ENCODE assay signal across 8 cellular contexts in the genomic region with DNA sequence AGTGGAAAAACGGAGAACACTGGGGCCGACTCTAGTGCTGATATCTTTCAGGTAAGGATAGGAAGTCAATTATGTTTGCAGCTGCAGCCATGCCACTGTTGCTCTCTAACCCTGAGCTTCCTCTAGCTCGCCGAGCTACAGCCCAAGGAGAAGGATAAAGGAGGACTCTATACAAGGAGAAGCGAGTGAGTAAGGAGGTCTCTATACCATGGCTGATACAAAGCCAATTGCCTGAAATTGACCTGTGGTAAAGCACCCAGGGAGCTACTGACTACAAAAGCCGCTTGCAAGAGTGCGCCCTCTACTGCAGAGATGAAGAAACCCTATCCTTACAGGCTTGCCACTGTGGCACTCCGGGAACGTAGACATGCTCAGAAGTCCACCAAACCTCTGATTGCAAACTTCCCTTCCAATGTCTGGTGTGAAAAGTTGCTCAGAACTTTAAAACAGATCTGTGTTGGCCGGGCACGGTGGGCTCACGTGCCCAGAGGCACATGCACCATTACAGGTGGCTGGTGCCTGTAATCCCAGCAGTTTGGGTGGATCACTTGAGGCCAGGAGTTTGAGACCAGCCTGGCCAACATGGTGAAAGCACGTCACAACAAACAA. TPM values are rescaled to one million over a fixed set of nuclear protein-coding genes. Genes with fewer than 3 reads are reported as not detected.
DNase-seq lines count a peak whose midpoint lies in the region; ATAC-seq and TF ChIP-seq lines count a peak whose summit lies in the region.

No MANE protein-coding gene starts in this region.

- TF ChIP-seq POLR2A in spleen (IDR thresholded peaks at IDR 0.05), result no peak

- ATAC-seq in activated naive CD4-positive, alpha-beta T cell treated with anti-CD3 and anti-CD28 coated beads, Interleukin-2, amount 50 U/mL, for 72 hours, result peak; percentile 96 to 98
- ATAC-seq in GM19455 (IDR thresholded peaks at IDR 0.05; ENCODE audit: unreplicated experiment) (no peak), GM19463 (IDR thresholded peaks at IDR 0.05; ENCODE audit: unreplicated experiment) (no peak)

- peak overlapping the region in 1 of 2 donors; percentile 21 for H3K27ac Mint-ChIP-seq in activated naive CD4-positive, alpha-beta T cell treated with anti-CD3 and anti-CD28 coated beads, Interleukin-2, amount 50 U/mL, for 72 hours

- DNase-seq in GM06990 (ENCODE audit: extremely low read depth, insufficient read length) (no peak), LNCaP clone FGC (ENCODE audit: low read depth) (peak; percentile 10), RWPE1 (ENCODE audit: low spot score) (peak; percentile 67), left ventricle myocardium inferior (no peak), spleen (no peak)
- peak in 1 of 2 donors; percentile 57 for DNase-seq in activated naive CD4-positive, alpha-beta T cell treated with anti-CD3 and anti-CD28 coated beads, Interleukin-2, amount 50 U/mL, for 72 hours (ENCODE audit: low spot score in 2 of 2)

- no peaks in the 10 kb centered on the region for H3K36me3 Mint-ChIP-seq in activated naive CD4-positive, alpha-beta T cell treated with anti-CD3 and anti-CD28 coated beads, Interleukin-2, amount 50 U/mL, for 72 hours

- WGBS in spleen, 5 donors, result 13 to 21% (median 15%) methylated on average over 13 of the region's 13 CpGs

- H3K4me3 ChIP-seq in GM06990 (replicated peaks; ENCODE audit: low read depth, low read length) (no peak overlapping the region), LNCaP clone FGC (ENCODE audit: low read depth, low read length) (no peak overlapping the region), left ventricle myocardium inferior (no peak overlapping the region), spleen (no peak overlapping the region)

- CTCF ChIA-PET in RWPE1 (lab: Yijun Ruan, JAX), result interaction anchor here (0.5 to 1.8 kb wide), 14 partner anchors 9 to 104 kb away, joined by 3 to 9 read pairs (median 4); no protein-coding TSS in a partner anchor

- intact Hi-C loops in left ventricle myocardium inferior (cut with micrococcal nuclease), result no loop called here
- intact Hi-C loops in spleen (cut with DNase I; ENCODE audit: low total_unique reads), result no loop called here

- TF ChIP-seq CTCF in GM06990 (IDR thresholded peaks at IDR 0.05; ENCODE audit: insufficient read depth, low read length, poor library complexity, severe bottlenecking), result peak; percentile 90
- TF ChIP-seq CTCF in LNCaP clone FGC (IDR thresholded peaks at IDR 0.05; ENCODE audit: control insufficient read depth, extremely low read depth, insufficient read depth), result peak; percentile 69
- peak; percentile 73 for TF ChIP-seq CTCF in RWPE1 (conservative IDR thresholded peaks at IDR 0.05; ENCODE audit: low read depth)
- TF ChIP-seq CTCF in left ventricle myocardium inferior (IDR thresholded peaks at IDR 0.05; ENCODE audit: borderline replicate concordance), result peak; percentile 76
- peak; percentile 40 to 81 (median 72) for TF ChIP-seq CTCF in spleen (IDR thresholded peaks at IDR 0.05 in 8 of 11, conservative IDR thresholded peaks at IDR 0.05 in 3 of 11)

- H3K36me3 ChIP-seq in GM06990 (ENCODE audit: control insufficient read depth, insufficient read depth, low read length), result no peaks in the 10 kb centered on the region
- H3K36me3 ChIP-seq in left ventricle myocardium inferior, result no peaks in the 10 kb centered on the region
- H3K36me3 ChIP-seq in spleen, result no peaks in the 10 kb centered on the region

- no peak overlapping the region for H3K27ac ChIP-seq in RWPE1
- H3K27ac ChIP-seq in left ventricle myocardium inferior (replicated peaks), result no peak overlapping the region
- no peak overlapping the region for H3K27ac ChIP-seq in spleen

- no peaks in the 10 kb centered on the region for H3K9me3 Mint-ChIP-seq in activated naive CD4-positive, alpha-beta T cell treated with anti-CD3 and anti-CD28 coated beads, Interleukin-2, amount 50 U/mL, for 72 hours

- POLR2A ChIA-PET in RWPE1 (lab: Yijun Ruan, JAX; ENCODE audit: low non-redundant PET), result no interaction called here

- H3K9me3 ChIP-seq in left ventricle myocardium inferior (replicated peaks) (no peaks in the 10 kb centered on the region), spleen (no peaks in the 10 kb centered on the region)

- H3K4me1 ChIP-seq in left ventricle myocardium inferior, result peaks cover 5% of the 10 kb centered on the region
- peaks cover 0 to 11% (median 6%) of the 10 kb centered on the region in 6 donors for H3K4me1 ChIP-seq in spleen

- no peaks in the 10 kb centered on the region for H3K27me3 ChIP-seq in GM06990 (replicated peaks; ENCODE audit: control insufficient read depth, insufficient read depth, low read length)
- peaks cover 25% of the 10 kb centered on the region for H3K27me3 ChIP-seq in left ventricle myocardium inferior (ENCODE audit: low read depth)
- peaks cover 0 to 11% (median 0%) of the 10 kb centered on the region in 7 donors for H3K27me3 ChIP-seq in spleen (replicated peaks in 1 of 7)

RNA-seq across cellular contexts. Expression of a gene that starts 10.8 kb away (rescaled TPM):
- total RNA-seq in activated naive CD4-positive, alpha-beta T cell treated with anti-CD3 and anti-CD28 coated beads, Interleukin-2, amount 50 U/mL, for 72 hours, result 1 to 10 TPM; 1.8 to 3.6 TPM
- total RNA-seq in left ventricle myocardium inferior, result 6.0 TPM
- total RNA-seq in spleen, result 10 to 100 TPM; 18.9 to 28.9 (median 24.6) TPM
- polyA plus RNA-seq in spleen, result 1 to 10 TPM; 2.1 to 4.8 (median 2.3) TPM

RNA-seq across cellular contexts. Expression of a gene that starts 45.3 kb away (rescaled TPM):
- 10 to 100 TPM; 13.9 to 29.5 TPM for total RNA-seq in activated naive CD4-positive, alpha-beta T cell treated with anti-CD3 and anti-CD28 coated beads, Interleukin-2, amount 50 U/mL, for 72 hours
- total RNA-seq in left ventricle myocardium inferior (5.1 TPM), spleen (10 to 100 TPM; 25.9 to 48.7 (median 39.9) TPM)
- 10 to 100 TPM in 1 of 3 donors, 1 to 10 TPM in 2; 4.7 to 17.1 (median 6.3) TPM for polyA plus RNA-seq in spleen

RNA-seq across cellular contexts. Expression of a gene that starts 46.7 kb away (rescaled TPM):
- under 1 TPM; 0.34 to 0.53 TPM for total RNA-seq in activated naive CD4-positive, alpha-beta T cell treated with anti-CD3 and anti-CD28 coated beads, Interleukin-2, amount 50 U/mL, for 72 hours
- total RNA-seq in left ventricle myocardium inferior, result 40.4 TPM
- total RNA-seq in spleen, result 1 to 10 TPM in 4 of 7 donors, under 1 TPM in 3; 0.84 to 4.0 (median 1.7) TPM
- 1 to 10 TPM; 1.2 to 1.8 (median 1.4) TPM for polyA plus RNA-seq in spleen

RNA-seq across cellular contexts. Expression of a gene that starts 51.8 kb away (rescaled TPM):
- not detected for total RNA-seq in activated naive CD4-positive, alpha-beta T cell treated with anti-CD3 and anti-CD28 coated beads, Interleukin-2, amount 50 U/mL, for 72 hours
- total RNA-seq in left ventricle myocardium inferior (not detected), spleen (not detected)
- polyA plus RNA-seq in spleen, result not detected

RNA-seq across cellular contexts. Expression of a gene that starts 56.6 kb away (rescaled TPM):
- not detected for total RNA-seq in activated naive CD4-positive, alpha-beta T cell treated with anti-CD3 and anti-CD28 coated beads, Interleukin-2, amount 50 U/mL, for 72 hours
- total RNA-seq in left ventricle myocardium inferior (not detected), spleen (not detected)
- polyA plus RNA-seq in spleen, result under 1 TPM in 1 of 3 donors, not detected in 2; 0.03 TPM

Comparison
In these comparisons a context has a peak if more than half of its experiments do, and no peak if none do; other contexts are left out.
1. DNase-seq: peak in LNCaP clone FGC (single experiment) and RWPE1 (single experiment); none in GM06990 (single experiment), left ventricle myocardium inferior (single experiment) and spleen (single experiment).
2. ATAC-seq: peak in activated naive CD4-positive, alpha-beta T cell treated with anti-CD3 and anti-CD28 coated beads, Interleukin-2, amount 50 U/mL, for 72 hours (2 of 2); none in GM19455 (single experiment) and GM19463 (single experiment).
3. Peak in every context shown above with its lines, with median percentiles within 50 percentile points of each other: CTCF ChIP-seq.